ENCODE assay signal across 23 cellular contexts in the genomic region with DNA sequence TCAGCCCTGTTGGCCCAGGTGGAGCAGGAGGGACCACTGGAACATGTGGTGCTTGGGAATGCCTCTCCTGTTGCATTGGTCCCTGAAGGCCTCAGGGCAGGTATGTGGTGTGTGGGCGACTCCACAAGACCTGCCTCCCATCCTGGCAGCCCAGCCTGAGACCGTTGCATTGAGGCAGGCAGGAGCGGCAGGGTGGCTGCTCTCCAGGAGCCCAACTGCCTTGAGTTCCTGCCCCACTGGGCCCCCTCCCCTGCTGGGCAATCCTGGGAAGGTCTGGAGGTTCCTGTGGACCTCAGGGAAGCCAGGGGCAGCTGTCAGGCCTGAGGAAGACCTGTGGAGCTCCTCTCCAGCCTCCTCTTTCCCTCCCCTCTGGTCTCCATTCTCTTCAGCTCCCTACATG.
"Had no signal": no experiment of that assay in that cellular context is flagged by ENCODE, and none has a peak within 500 bp of the region (broad histone marks: within the 10 kb centered on the region; RNA-seq: fewer than 3 reads in every experiment).

No MANE protein-coding gene starts in this region.

- DNase-seq: activated CD4-positive, alpha-beta T cell treated with anti-CD3 and anti-CD28 coated beads for 4 hours; activated CD8-positive, alpha-beta memory T cell treated with anti-CD3 and anti-CD28 coated beads, Interleukin-2, amount 50 U/mL, for 48 hours; amygdala; body of pancreas; central memory CD4-positive, alpha-beta T cell; colonic mucosa; mesenchymal stem cell; natural killer cell; nucleus accumbens; psoas muscle; right lobe of liver; stimulated activated CD4-positive, alpha-beta T cell treated with anti-CD3 and anti-CD28 coated beads, Interleukin-4, amount 100 ng/mL, for 4 hours; stimulated activated CD8-positive, alpha-beta memory T cell treated with anti-CD3 and anti-CD28 coated beads, Interleukin-4, amount 100 ng/mL, for 48 hours; stimulated activated naive CD8-positive, alpha-beta T cell treated with anti-CD3 and anti-CD28 coated beads, Interleukin-15, amount 100 ng/mL, for 72 hours; upper lobe of left lung had no signal

- H3K4me3 Mint-ChIP-seq: activated naive CD4-positive, alpha-beta T cell treated with anti-CD3 and anti-CD28 coated beads, Interleukin-2, amount 50 U/mL, for 24 hours; activated T-helper 1 cell treated with anti-CD3 and anti-CD28 coated beads, Interleukin-12 subunit alpha, Interleukin-12 subunit beta, Interleukin-2, Interleukin-4 antibody, amounts not matched to agents 30 ng/mL and 10 ng/mL and 1 ng/mL, durations not matched to agents 14 hours and 24 hours and 36 hours; natural killer cell; stimulated activated naive CD8-positive, alpha-beta T cell treated with anti-CD3 and anti-CD28 coated beads, Interleukin-15, amount 100 ng/mL, for 72 hours; T-helper 1 cell treated with Interleukin-12 subunit alpha and Interleukin-12 subunit beta and Interleukin-4 antibody, amounts not matched to agents 30 μg/mL and 1 μg/mL, for 36 hours; WTC11 had no signal

- H3K27ac ChIP-seq: body of pancreas, colonic mucosa, esophagus muscularis mucosa, hepatocyte, left lung, psoas muscle, right lobe of liver, upper lobe of left lung had no signal

- H3K9me3 Mint-ChIP-seq: activated naive CD4-positive, alpha-beta T cell treated with anti-CD3 and anti-CD28 coated beads, Interleukin-2, amount 50 U/mL, for 24 hours; natural killer cell; stimulated activated naive CD8-positive, alpha-beta T cell treated with anti-CD3 and anti-CD28 coated beads, Interleukin-15, amount 100 ng/mL, for 72 hours had no signal

- H3K36me3 Mint-ChIP-seq: natural killer cell had no signal

- H3K27ac Mint-ChIP-seq: activated T-helper 1 cell treated with anti-CD3 and anti-CD28 coated beads, Interleukin-12 subunit alpha, Interleukin-12 subunit beta, Interleukin-2, Interleukin-4 antibody, amounts not matched to agents 30 ng/mL and 10 ng/mL and 1 ng/mL, durations not matched to agents 14 hours and 24 hours and 36 hours; WTC11 had no signal

- H3K27me3 Mint-ChIP-seq: activated naive CD4-positive, alpha-beta T cell treated with anti-CD3 and anti-CD28 coated beads, Interleukin-2, amount 50 U/mL, for 24 hours; stimulated activated naive CD8-positive, alpha-beta T cell treated with anti-CD3 and anti-CD28 coated beads, Interleukin-15, amount 100 ng/mL, for 72 hours had no signal

- H3K4me3 ChIP-seq: body of pancreas, colonic mucosa, esophagus muscularis mucosa, hepatocyte, left lung, psoas muscle, right lobe of liver, smooth muscle cell, upper lobe of left lung had no signal

- H3K4me1 Mint-ChIP-seq: activated naive CD4-positive, alpha-beta T cell treated with anti-CD3 and anti-CD28 coated beads, Interleukin-2, amount 50 U/mL, for 24 hours; stimulated activated naive CD8-positive, alpha-beta T cell treated with anti-CD3 and anti-CD28 coated beads, Interleukin-15, amount 100 ng/mL, for 72 hours; WTC11 had no signal
